In the genomic region with DNA sequence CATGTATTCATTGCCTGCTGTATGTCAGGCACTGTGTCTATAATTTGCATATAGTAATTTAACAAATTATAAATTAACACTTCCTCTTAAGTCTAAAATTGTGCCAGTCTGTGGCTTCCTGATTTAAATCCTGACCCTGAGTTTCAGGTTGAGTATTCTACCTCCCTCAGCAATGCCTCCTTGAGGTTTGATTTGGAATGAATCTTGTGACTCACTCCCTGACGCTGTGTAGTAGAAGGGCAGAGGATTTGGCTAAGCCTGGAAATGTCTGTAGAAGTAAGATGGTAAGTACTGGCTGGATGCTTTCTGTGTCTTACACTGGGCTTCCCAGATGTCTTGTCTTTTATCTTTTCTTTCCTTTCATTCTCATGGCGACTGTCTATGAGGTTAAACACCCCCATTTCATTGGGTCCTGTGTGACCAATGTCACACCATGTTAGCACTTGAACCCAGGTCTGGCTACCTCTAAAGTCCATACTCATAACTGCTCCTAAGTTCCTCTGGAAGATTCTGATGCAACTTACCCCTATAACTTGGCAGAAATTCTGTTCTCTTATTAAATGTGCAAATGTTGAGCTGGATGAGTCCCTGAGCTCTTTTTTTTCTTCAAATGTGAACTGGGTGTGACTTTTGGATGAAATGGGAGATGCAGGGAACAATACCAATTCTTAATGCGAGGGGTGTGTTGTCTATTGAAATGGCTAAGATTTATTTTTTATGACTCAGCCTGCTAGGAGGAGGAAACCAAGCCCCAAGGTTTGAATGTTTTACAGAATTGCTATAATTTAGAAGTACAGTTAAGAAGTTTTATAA, we compare ENCODE assay signal across 10 cellular contexts.
A peak's percentile ranks its signal among the peaks of the same experiment; 100 is the strongest.
DNase-seq lines count a peak whose midpoint lies in the region; TF ChIP-seq lines count a peak whose summit lies in the region.
"Had no signal": no experiment of that assay in that cellular context is flagged by ENCODE, and none has a peak within 500 bp of the region (broad histone marks: within the 10 kb centered on the region; RNA-seq: fewer than 3 reads in every experiment).

No MANE protein-coding gene starts in this region.

- in situ Hi-C loops in astrocyte of the cerebellum (cut with HindIII; ENCODE audit: low sequenced_read_pairs) = no loop called here

- peak; percentile 44 for TF ChIP-seq CTCF in astrocyte of the cerebellum (IDR thresholded peaks at IDR 0.05; ENCODE audit: low read depth, low read length, missing control alignments)
- TF ChIP-seq CTCF in coronary artery (IDR thresholded peaks at IDR 0.05) = no peak

- DNase-seq in AG08395 (ENCODE audit: low spot score) (peak; percentile 61), HS-5 (ENCODE audit: low read depth) (peak; percentile 51), astrocyte of the cerebellum (ENCODE audit: low read depth) (peak; percentile 40), kidney glomerular epithelial cell (lab: John Stamatoyannopoulos, UW) (peak; percentile 34), coronary artery (ENCODE audit: low spot score) (no peak), GM19240 (ENCODE audit: insufficient read length, low spot score) (no peak)
- DNase-seq in stimulated activated CD4-positive, alpha-beta T cell treated with anti-CD3 and anti-CD28 coated beads, Interleukin-2, amount 100 ng/mL, for 24 hours = no peak
- DNase-seq in stimulated activated naive CD4-positive, alpha-beta T cell treated with Interleukin-2 at 50 U/mL for 16 hours (lab: John Stamatoyannopoulos, UW) = no peak
- DNase-seq: activated T-cell treated with anti-CD3 and anti-CD28 coated beads for 4 hours, erythroblast had no signal

- H3K27ac ChIP-seq in coronary artery = peak overlapping the region in 1 of 2 donors; percentile 16

- no peak overlapping the region for H3K4me3 ChIP-seq in astrocyte of the cerebellum (ENCODE audit: low read depth, low read length)
- H3K4me3 ChIP-seq in coronary artery = no peak overlapping the region

Comparison
In these comparisons a context has a peak if more than half of its experiments do, and no peak if none do; other contexts are left out.
1. DNase-seq: peak in AG08395 (single experiment), HS-5 (single experiment), astrocyte of the cerebellum (single experiment) and kidney glomerular epithelial cell (single experiment); none in coronary artery (single experiment), GM19240 (single experiment), stimulated activated CD4-positive, alpha-beta T cell treated with anti-CD3 and anti-CD28 coated beads, Interleukin-2, amount 100 ng/mL, for 24 hours (0 of 2) and stimulated activated naive CD4-positive, alpha-beta T cell treated with Interleukin-2 at 50 U/mL for 16 hours (single experiment).